ENCODE assay signal across 8 cellular contexts in the genomic region with DNA sequence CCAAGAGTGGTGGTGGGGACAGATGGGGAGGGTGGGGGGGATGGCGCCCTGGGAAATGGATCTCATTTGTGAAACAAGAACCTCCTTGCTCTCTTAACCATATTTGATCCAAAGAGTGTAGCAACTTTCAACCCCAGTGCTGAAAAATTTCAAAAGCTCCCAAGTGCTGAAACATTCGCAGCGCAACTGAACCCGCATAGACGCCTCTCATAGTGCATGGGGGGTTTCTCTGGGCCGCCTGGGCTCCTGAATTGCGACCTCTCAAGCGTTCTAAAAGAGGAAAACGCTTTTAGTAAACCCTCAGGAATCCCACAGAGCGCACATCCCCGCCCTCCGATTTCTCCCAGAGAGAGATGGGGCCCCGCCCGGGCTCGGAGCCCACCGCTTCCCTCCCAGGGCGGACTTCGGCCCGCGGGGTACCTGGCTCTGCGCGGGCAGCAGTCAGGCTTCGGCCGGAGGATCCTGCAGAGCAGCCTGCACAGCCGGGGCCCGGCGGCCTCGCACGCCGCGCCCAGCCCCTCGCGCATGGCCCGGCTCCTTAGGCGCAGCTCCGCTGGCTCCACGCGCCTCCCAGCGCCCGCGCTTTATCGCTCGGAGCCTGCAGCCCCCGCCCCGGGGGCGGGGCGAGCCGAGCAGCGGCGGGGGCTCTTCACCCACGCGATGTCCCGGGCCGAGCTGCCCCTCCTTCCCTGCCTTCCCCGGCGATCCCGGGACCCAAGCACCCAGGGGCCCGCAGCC. TPM values are rescaled to one million over a fixed set of nuclear protein-coding genes. Genes with fewer than 3 reads are reported as not detected.
A peak's percentile ranks its signal among the peaks of the same experiment; 100 is the strongest.
DNase-seq lines count a peak whose midpoint lies in the region; ATAC-seq and TF ChIP-seq lines count a peak whose summit lies in the region.

No MANE protein-coding gene starts in this region.

- TF ChIP-seq CTCF in heart left ventricle (IDR thresholded peaks at IDR 0.05): peak in 1 of 12 donors; percentile 3
- TF ChIP-seq CTCF in psoas muscle (IDR thresholded peaks at IDR 0.05): no peak

- DNase-seq in GM03348 (ENCODE audit: low spot score): peak; percentile 44
- peak; percentile 22 to 75 (median 43) for DNase-seq in heart left ventricle
- peak in 1 of 2 donors; percentile 24 for DNase-seq in psoas muscle
- no peak for DNase-seq in GM19238 (ENCODE audit: insufficient read length, low spot score)
- DNase-seq in activated CD4-positive, alpha-beta T cell treated with anti-CD3 and anti-CD28 coated beads for 1 hour: no peak
- DNase-seq in kidney glomerular epithelial cell (lab: John Stamatoyannopoulos, UW): no peak

- no peak for TF ChIP-seq POLR2A in heart left ventricle (IDR thresholded peaks at IDR 0.05)

- H3K9me3 ChIP-seq in heart left ventricle (no peaks in the 10 kb centered on the region), psoas muscle (no peaks in the 10 kb centered on the region)

- H3K27ac ChIP-seq in heart left ventricle (no peak overlapping the region), psoas muscle (no peak overlapping the region)

- peak overlapping the region; percentile 7 to 57 (median 46) for H3K4me3 ChIP-seq in heart left ventricle
- H3K4me3 ChIP-seq in psoas muscle: peak overlapping the region; percentile 60

- WGBS in heart left ventricle, 4 donors: 2 to 15% (median 6%) methylated on average over 9 to 58 of the region's 58 CpGs
- 3 to 5% (median 5%) methylated on average over 44 to 58 of the region's 58 CpGs for WGBS in psoas muscle, 3 donors

- intact Hi-C loops in heart left ventricle (cut with DNase I) (no loop called here), psoas muscle (cut with DNase I) (no loop called here)

- peaks cover 0 to 27% (median 13%) of the 10 kb centered on the region in 9 donors for H3K27me3 ChIP-seq in heart left ventricle
- peaks cover 0 to 24% (median 2%) of the 10 kb centered on the region in 3 donors for H3K27me3 ChIP-seq in psoas muscle (ENCODE audit: insufficient read depth in 3 of 3, low read length in 2 of 3)

- H3K36me3 ChIP-seq in heart left ventricle (no peaks in the 10 kb centered on the region), psoas muscle (ENCODE audit: insufficient read depth in 1 of 2, low read depth in 1 of 2) (no peaks in the 10 kb centered on the region)

- ATAC-seq in SK-N-SH treated with all-trans-retinoic acid at 6 μM for 48 hours (peak; percentile 79), heart left ventricle (peak in 3 of 4 donors; percentile 69 to 88 (median 73)), psoas muscle (peak in 3 of 4 donors; percentile 39 to 61 (median 40)), GM21381 (IDR thresholded peaks at IDR 0.05; ENCODE audit: unreplicated experiment) (no peak)

- H3K4me1 ChIP-seq in heart left ventricle: peaks cover 0 to 12% (median 9%) of the 10 kb centered on the region in 12 donors
- peaks cover 5% of the 10 kb centered on the region for H3K4me1 ChIP-seq in psoas muscle

TF ChIP-seq in SK-N-SH treated with all-trans-retinoic acid at 6 μM for 48 hours, 23 proteins besides CTCF, POLR2A, EP300 and RAD21:
- TF ChIP-seq ZFP30 (CRISPR knock-in tag; IDR thresholded peaks at IDR 0.05): no peak
- TF ChIP-seq, protein P1, sequence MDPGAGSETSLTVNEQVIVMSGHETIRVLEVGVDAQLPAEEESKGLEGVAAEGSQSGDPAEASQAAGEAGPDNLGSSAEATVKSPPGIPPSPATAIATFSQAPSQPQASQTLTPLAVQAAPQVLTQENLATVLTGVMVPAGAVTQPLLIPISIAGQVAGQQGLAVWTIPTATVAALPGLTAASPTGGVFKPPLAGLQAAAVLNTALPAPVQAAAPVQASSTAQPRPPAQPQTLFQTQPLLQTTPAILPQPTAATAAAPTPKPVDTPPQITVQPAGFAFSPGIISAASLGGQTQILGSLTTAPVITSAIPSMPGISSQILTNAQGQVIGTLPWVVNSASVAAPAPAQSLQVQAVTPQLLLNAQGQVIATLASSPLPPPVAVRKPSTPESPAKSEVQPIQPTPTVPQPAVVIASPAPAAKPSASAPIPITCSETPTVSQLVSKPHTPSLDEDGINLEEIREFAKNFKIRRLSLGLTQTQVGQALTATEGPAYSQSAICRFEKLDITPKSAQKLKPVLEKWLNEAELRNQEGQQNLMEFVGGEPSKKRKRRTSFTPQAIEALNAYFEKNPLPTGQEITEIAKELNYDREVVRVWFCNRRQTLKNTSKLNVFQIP (CRISPR knock-in tag; IDR thresholded peaks at IDR 0.05; ENCODE audit: borderline replicate concordance, low read depth): no peak

RNA-seq across cellular contexts. Expression of gene NOS2, which starts 7.0 kb away (rescaled TPM):
- total RNA-seq in heart left ventricle: 1 to 10 TPM in 1 of 9 donors, under 1 TPM in 8; 0.07 to 2.2 (median 0.20) TPM
- polyA plus RNA-seq in heart left ventricle: under 1 TPM in 1 of 2 donors, not detected in 1; 0.10 TPM
- under 1 TPM; 0.06 to 0.79 (median 0.29) TPM for total RNA-seq in psoas muscle
- under 1 TPM; 0.09 to 0.14 (median 0.09) TPM for polyA plus RNA-seq in psoas muscle

Comparison
In these comparisons a context has a peak if more than half of its experiments do, and no peak if none do; other contexts are left out.
1. DNase-seq: peak in GM03348 (single experiment) and heart left ventricle (5 of 5); none in GM19238 (single experiment), activated CD4-positive, alpha-beta T cell treated with anti-CD3 and anti-CD28 coated beads for 1 hour (single experiment) and kidney glomerular epithelial cell (single experiment).